3 cellular contexts compared by ENCODE assay signal in the genomic region with DNA sequence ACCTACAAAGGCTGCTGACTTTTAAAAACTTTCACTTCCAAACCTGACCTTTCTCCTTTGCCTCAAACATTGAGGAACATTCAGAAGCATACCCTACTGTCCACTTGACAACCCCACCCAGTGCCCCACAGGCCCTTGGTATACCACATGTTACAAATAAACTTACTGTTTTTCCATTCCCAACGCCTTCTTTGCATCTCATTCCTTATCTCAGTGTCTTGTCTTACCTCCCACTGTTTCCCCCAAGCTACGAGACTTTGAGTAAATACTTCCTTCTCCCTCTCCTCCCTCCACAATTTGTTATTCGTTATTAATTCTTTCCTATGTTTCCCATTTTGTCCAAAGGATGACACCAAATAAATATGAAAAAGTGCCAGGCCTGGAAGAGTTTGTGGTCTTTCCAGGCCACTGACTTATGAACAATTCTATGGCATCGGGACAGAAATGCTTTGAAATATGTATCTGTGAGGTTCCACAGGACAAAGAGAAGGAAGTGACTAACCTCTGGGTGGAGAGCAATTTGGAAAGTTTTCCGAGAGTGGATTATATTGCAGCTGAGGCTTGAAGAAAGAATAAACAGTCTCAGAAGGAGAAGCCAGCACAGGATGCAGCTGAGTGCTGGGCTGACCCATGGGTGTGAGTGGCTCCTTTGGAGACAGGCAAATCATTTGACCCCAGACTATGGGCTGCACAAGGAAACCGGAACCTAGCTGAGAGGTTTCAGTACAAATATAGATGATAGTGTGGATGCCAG.
TF ChIP-seq lines count a peak whose summit lies in the region.

No MANE protein-coding gene starts in this region.

TF ChIP-seq in liver, 16 proteins besides CTCF, POLR2A, EP300 and RAD21:
- TF ChIP-seq FOXA2 (IDR thresholded peaks at IDR 0.05) (no peak), HNF4A (conservative IDR thresholded peaks at IDR 0.05) (no peak), NR2F2 (IDR thresholded peaks at IDR 0.05) (peak; percentile 54), EGR1 (IDR thresholded peaks at IDR 0.05; ENCODE audit: low read depth in 2 of 2) (no peak), YY1 (IDR thresholded peaks at IDR 0.05) (no peak), JUND (IDR thresholded peaks at IDR 0.05) (no peak), TAF1 (conservative IDR thresholded peaks at IDR 0.05) (no peak), GABPA (IDR thresholded peaks at IDR 0.05 in 1 of 2, conservative IDR thresholded peaks at IDR 0.05 in 1 of 2) (no peak), SP1 (IDR thresholded peaks at IDR 0.05) (no peak), RXRA (IDR thresholded peaks at IDR 0.05) (peak in 1 of 2 donors; percentile 8)
- TF ChIP-seq, protein P1, sequence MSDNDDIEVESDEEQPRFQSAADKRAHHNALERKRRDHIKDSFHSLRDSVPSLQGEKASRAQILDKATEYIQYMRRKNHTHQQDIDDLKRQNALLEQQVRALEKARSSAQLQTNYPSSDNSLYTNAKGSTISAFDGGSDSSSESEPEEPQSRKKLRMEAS (IDR thresholded peaks at IDR 0.05), result no peak
- TF ChIP-seq, protein P2, sequence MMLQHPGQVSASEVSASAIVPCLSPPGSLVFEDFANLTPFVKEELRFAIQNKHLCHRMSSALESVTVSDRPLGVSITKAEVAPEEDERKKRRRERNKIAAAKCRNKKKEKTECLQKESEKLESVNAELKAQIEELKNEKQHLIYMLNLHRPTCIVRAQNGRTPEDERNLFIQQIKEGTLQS (IDR thresholded peaks at IDR 0.05), result no peak
- TF ChIP-seq, protein P3, sequence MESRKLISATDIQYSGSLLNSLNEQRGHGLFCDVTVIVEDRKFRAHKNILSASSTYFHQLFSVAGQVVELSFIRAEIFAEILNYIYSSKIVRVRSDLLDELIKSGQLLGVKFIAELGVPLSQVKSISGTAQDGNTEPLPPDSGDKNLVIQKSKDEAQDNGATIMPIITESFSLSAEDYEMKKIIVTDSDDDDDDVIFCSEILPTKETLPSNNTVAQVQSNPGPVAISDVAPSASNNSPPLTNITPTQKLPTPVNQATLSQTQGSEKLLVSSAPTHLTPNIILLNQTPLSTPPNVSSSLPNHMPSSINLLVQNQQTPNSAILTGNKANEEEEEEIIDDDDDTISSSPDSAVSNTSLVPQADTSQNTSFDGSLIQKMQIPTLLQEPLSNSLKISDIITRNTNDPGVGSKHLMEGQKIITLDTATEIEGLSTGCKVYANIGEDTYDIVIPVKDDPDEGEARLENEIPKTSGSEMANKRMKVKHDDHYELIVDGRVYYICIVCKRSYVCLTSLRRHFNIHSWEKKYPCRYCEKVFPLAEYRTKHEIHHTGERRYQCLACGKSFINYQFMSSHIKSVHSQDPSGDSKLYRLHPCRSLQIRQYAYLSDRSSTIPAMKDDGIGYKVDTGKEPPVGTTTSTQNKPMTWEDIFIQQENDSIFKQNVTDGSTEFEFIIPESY (IDR thresholded peaks at IDR 0.05), result no peak

TF ChIP-seq in HepG2, 621 proteins besides CTCF, POLR2A, EP300 and RAD21:
- TF ChIP-seq, protein P4, sequence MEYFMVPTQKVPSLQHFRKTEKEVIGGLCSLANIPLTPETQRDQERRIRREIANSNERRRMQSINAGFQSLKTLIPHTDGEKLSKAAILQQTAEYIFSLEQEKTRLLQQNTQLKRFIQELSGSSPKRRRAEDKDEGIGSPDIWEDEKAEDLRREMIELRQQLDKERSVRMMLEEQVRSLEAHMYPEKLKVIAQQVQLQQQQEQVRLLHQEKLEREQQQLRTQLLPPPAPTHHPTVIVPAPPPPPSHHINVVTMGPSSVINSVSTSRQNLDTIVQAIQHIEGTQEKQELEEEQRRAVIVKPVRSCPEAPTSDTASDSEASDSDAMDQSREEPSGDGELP (IDR thresholded peaks at IDR 0.05; ENCODE audit: borderline replicate concordance, low read depth), result no peak
- TF ChIP-seq, protein P5, sequence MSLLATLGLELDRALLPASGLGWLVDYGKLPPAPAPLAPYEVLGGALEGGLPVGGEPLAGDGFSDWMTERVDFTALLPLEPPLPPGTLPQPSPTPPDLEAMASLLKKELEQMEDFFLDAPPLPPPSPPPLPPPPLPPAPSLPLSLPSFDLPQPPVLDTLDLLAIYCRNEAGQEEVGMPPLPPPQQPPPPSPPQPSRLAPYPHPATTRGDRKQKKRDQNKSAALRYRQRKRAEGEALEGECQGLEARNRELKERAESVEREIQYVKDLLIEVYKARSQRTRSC (CRISPR knock-in tag; IDR thresholded peaks at IDR 0.05; ENCODE audit: low read depth), result no peak
- TF ChIP-seq EHMT2 (IDR thresholded peaks at IDR 0.05; ENCODE audit: borderline replicate concordance, low read depth, low read length) (no peak), ZBTB42 (CRISPR knock-in tag; IDR thresholded peaks at IDR 0.05) (no peak)

TF ChIP-seq in K562, 482 proteins besides CTCF, POLR2A, EP300 and RAD21 (continues in another document):
- TF ChIP-seq, protein P6, sequence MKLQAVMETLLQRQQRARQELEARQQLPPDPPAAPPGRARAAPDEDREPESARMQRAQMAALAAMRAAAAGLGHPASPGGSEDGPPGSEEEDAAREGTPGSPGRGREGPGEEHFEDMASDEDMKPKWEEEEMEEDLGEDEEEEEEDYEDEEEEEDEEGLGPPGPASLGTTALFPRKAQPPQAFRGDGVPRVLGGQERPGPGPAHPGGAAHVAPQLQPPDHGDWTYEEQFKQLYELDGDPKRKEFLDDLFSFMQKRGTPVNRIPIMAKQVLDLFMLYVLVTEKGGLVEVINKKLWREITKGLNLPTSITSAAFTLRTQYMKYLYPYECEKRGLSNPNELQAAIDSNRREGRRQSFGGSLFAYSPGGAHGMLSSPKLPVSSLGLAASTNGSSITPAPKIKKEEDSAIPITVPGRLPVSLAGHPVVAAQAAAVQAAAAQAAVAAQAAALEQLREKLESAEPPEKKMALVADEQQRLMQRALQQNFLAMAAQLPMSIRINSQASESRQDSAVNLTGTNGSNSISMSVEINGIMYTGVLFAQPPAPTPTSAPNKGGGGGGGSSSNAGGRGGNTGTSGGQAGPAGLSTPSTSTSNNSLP (IDR thresholded peaks at IDR 0.05; ENCODE audit: borderline replicate concordance, low read depth, low read length), result no peak
- TF ChIP-seq SRSF7 (optimal IDR thresholded peaks at IDR 0.05; ENCODE audit: low read depth, low read length), result no peak
- TF ChIP-seq, protein P7, sequence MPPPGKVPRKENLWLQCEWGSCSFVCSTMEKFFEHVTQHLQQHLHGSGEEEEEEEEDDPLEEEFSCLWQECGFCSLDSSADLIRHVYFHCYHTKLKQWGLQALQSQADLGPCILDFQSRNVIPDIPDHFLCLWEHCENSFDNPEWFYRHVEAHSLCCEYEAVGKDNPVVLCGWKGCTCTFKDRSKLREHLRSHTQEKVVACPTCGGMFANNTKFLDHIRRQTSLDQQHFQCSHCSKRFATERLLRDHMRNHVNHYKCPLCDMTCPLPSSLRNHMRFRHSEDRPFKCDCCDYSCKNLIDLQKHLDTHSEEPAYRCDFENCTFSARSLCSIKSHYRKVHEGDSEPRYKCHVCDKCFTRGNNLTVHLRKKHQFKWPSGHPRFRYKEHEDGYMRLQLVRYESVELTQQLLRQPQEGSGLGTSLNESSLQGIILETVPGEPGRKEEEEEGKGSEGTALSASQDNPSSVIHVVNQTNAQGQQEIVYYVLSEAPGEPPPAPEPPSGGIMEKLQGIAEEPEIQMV (tag; conservative IDR thresholded peaks at IDR 0.05; ENCODE audit: low read depth), result no peak
- TF ChIP-seq, protein P8, sequence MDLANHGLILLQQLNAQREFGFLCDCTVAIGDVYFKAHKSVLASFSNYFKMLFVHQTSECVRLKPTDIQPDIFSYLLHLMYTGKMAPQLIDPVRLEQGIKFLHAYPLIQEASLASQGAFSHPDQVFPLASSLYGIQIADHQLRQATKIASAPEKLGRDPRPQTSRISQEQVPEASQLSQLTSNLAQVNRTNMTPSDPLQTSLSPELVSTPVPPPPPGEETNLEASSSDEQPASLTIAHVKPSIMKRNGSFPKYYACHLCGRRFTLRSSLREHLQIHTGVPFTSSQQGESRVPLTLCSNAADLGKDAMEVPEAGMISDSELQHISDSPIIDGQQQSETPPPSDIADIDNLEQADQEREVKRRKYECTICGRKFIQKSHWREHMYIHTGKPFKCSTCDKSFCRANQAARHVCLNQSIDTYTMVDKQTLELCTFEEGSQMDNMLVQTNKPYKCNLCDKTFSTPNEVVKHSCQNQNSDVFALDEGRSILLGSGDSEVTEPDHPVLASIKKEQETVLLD (IDR thresholded peaks at IDR 0.05), result no peak
- no peak for TF ChIP-seq MTA2 (IDR thresholded peaks at IDR 0.05; ENCODE audit: low read depth)
- no peak for TF ChIP-seq STAG1 (CRISPR knock-in tag; IDR thresholded peaks at IDR 0.05; ENCODE audit: borderline replicate concordance)
- no peak for TF ChIP-seq ZNF79 (CRISPR knock-in tag; IDR thresholded peaks at IDR 0.05; ENCODE audit: low read depth)
- TF ChIP-seq, protein P9, sequence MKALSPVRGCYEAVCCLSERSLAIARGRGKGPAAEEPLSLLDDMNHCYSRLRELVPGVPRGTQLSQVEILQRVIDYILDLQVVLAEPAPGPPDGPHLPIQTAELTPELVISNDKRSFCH (CRISPR knock-in tag; IDR thresholded peaks at IDR 0.05), result no peak
- TF ChIP-seq, protein P9 (tag; IDR thresholded peaks at IDR 0.05), result no peak
- TF ChIP-seq SMARCA4 (IDR thresholded peaks at IDR 0.05), result no peak
- TF ChIP-seq ZNF133 (CRISPR knock-in tag; IDR thresholded peaks at IDR 0.05), result no peak
- no peak for TF ChIP-seq U2AF2 (optimal IDR thresholded peaks at IDR 0.05; ENCODE audit: low read depth, low read length)
- TF ChIP-seq FOSL1 (tag; conservative IDR thresholded peaks at IDR 0.05), result peak; percentile 43
- no peak for TF ChIP-seq CBFB (CRISPR knock-in tag; IDR thresholded peaks at IDR 0.05)
- no peak for TF ChIP-seq HDAC3 (IDR thresholded peaks at IDR 0.05; ENCODE audit: borderline replicate concordance, partially characterized antibody)
- TF ChIP-seq TCF3 (CRISPR knock-in tag; IDR thresholded peaks at IDR 0.05), result no peak
- TF ChIP-seq, protein P10, sequence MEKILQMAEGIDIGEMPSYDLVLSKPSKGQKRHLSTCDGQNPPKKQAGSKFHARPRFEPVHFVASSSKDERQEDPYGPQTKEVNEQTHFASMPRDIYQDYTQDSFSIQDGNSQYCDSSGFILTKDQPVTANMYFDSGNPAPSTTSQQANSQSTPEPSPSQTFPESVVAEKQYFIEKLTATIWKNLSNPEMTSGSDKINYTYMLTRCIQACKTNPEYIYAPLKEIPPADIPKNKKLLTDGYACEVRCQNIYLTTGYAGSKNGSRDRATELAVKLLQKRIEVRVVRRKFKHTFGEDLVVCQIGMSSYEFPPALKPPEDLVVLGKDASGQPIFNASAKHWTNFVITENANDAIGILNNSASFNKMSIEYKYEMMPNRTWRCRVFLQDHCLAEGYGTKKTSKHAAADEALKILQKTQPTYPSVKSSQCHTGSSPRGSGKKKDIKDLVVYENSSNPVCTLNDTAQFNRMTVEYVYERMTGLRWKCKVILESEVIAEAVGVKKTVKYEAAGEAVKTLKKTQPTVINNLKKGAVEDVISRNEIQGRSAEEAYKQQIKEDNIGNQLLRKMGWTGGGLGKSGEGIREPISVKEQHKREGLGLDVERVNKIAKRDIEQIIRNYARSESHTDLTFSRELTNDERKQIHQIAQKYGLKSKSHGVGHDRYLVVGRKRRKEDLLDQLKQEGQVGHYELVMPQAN (IDR thresholded peaks at IDR 0.05; ENCODE audit: borderline replicate concordance), result no peak
- TF ChIP-seq ELF4 (CRISPR knock-in tag; IDR thresholded peaks at IDR 0.05), result no peak
- TF ChIP-seq PHF20 (IDR thresholded peaks at IDR 0.05; ENCODE audit: partially characterized antibody), result no peak
- no peak for TF ChIP-seq GATAD2A (IDR thresholded peaks at IDR 0.05)
- TF ChIP-seq ASH1L (IDR thresholded peaks at IDR 0.05; ENCODE audit: borderline replicate concordance, low read depth, partially characterized antibody), result no peak
- TF ChIP-seq ZNF766 (CRISPR knock-in tag; conservative IDR thresholded peaks at IDR 0.05), result 0 out of 2 replicates have a peak, but pooled peaks have one; percentile 32
- no peak for TF ChIP-seq ZNF175 (CRISPR knock-in tag; IDR thresholded peaks at IDR 0.05; ENCODE audit: low read depth)
- TF ChIP-seq HNRNPL (IDR thresholded peaks at IDR 0.05; ENCODE audit: low read depth, low read length), result no peak
- no peak for TF ChIP-seq POLR2B (IDR thresholded peaks at IDR 0.05; ENCODE audit: low read depth, partially characterized antibody)
- TF ChIP-seq EHMT2 (IDR thresholded peaks at IDR 0.05), result 0 out of 2 replicates have a peak, but pooled peaks have one; percentile 20
- TF ChIP-seq, protein P11, sequence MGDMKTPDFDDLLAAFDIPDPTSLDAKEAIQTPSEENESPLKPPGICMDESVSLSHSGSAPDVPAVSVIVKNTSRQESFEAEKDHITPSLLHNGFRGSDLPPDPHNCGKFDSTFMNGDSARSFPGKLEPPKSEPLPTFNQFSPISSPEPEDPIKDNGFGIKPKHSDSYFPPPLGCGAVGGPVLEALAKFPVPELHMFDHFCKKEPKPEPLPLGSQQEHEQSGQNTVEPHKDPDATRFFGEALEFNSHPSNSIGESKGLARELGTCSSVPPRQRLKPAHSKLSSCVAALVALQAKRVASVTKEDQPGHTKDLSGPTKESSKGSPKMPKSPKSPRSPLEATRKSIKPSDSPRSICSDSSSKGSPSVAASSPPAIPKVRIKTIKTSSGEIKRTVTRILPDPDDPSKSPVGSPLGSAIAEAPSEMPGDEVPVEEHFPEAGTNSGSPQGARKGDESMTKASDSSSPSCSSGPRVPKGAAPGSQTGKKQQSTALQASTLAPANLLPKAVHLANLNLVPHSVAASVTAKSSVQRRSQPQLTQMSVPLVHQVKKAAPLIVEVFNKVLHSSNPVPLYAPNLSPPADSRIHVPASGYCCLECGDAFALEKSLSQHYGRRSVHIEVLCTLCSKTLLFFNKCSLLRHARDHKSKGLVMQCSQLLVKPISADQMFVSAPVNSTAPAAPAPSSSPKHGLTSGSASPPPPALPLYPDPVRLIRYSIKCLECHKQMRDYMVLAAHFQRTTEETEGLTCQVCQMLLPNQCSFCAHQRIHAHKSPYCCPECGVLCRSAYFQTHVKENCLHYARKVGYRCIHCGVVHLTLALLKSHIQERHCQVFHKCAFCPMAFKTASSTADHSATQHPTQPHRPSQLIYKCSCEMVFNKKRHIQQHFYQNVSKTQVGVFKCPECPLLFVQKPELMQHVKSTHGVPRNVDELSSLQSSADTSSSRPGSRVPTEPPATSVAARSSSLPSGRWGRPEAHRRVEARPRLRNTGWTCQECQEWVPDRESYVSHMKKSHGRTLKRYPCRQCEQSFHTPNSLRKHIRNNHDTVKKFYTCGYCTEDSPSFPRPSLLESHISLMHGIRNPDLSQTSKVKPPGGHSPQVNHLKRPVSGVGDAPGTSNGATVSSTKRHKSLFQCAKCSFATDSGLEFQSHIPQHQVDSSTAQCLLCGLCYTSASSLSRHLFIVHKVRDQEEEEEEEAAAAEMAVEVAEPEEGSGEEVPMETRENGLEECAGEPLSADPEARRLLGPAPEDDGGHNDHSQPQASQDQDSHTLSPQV (IDR thresholded peaks at IDR 0.05), result no peak
- TF ChIP-seq, protein P12, sequence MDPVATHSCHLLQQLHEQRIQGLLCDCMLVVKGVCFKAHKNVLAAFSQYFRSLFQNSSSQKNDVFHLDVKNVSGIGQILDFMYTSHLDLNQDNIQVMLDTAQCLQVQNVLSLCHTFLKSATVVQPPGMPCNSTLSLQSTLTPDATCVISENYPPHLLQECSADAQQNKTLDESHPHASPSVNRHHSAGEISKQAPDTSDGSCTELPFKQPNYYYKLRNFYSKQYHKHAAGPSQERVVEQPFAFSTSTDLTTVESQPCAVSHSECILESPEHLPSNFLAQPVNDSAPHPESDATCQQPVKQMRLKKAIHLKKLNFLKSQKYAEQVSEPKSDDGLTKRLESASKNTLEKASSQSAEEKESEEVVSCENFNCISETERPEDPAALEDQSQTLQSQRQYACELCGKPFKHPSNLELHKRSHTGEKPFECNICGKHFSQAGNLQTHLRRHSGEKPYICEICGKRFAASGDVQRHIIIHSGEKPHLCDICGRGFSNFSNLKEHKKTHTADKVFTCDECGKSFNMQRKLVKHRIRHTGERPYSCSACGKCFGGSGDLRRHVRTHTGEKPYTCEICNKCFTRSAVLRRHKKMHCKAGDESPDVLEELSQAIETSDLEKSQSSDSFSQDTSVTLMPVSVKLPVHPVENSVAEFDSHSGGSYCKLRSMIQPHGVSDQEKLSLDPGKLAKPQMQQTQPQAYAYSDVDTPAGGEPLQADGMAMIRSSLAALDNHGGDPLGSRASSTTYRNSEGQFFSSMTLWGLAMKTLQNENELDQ (CRISPR knock-in tag; IDR thresholded peaks at IDR 0.05; ENCODE audit: borderline replicate concordance), result no peak
- TF ChIP-seq ZKSCAN8 (CRISPR knock-in tag; IDR thresholded peaks at IDR 0.05), result 0 out of 2 replicates have a peak, but pooled peaks have one; percentile 50
